ENCODE assay signal across 24 cellular contexts in genomic region chr13:76647550-76647949, GRCh38.
"Had no signal": no experiment of that assay in that cellular context is flagged by ENCODE, and none has a peak within 500 bp of the region (broad histone marks: within the 10 kb centered on the region; RNA-seq: fewer than 3 reads in every experiment).

No MANE protein-coding gene starts in this region.

- H3K36me3 ChIP-seq: esophagus squamous epithelium, gastroesophageal sphincter, heart right ventricle, neutrophil, right atrium auricular region, transverse colon, vagina had no signal

- ATAC-seq: activated CD8-positive, alpha-beta T cell treated with anti-CD3 and anti-CD28 coated beads for 36 hours; activated T-cell treated with anti-CD3 and anti-CD28 coated beads, Interleukin-2, amount 50 U/mL, for 4 hours; gastroesophageal sphincter; heart right ventricle; left cardiac atrium; natural killer cell; T-helper 17 cell; WTC11 had no signal

- DNase-seq: activated CD4-positive, alpha-beta T cell treated with anti-CD3 and anti-CD28 coated beads for 4 hours; activated CD8-positive, alpha-beta T cell treated with anti-CD3 and anti-CD28 coated beads for 36 hours; activated effector memory CD4-positive, alpha-beta T cell treated with Interleukin-2 at 50 U/mL for 16 hours; activated T-cell treated with anti-CD3 and anti-CD28 coated beads, Interleukin-2, amount 50 U/mL, for 4 hours; amygdala; effector CD4-positive, alpha-beta T cell; esophagus squamous epithelium; heart right ventricle; left cardiac atrium; natural killer cell; stimulated activated CD4-positive, alpha-beta T cell treated with anti-CD3 and anti-CD28 coated beads, Interleukin-4, amount 100 ng/mL, for 4 hours; stimulated activated CD8-positive, alpha-beta memory T cell treated with anti-CD3 and anti-CD28 coated beads, Interleukin-4, amount 100 ng/mL, for 48 hours; stimulated activated naive CD4-positive, alpha-beta T cell treated with Interleukin-2 at 50 U/mL for 16 hours; substantia nigra; T-helper 17 cell; transverse colon had no signal

- H3K9me3 ChIP-seq: esophagus squamous epithelium, gastroesophageal sphincter, heart right ventricle, neutrophil, right atrium auricular region, transverse colon, vagina had no signal

- H3K27ac ChIP-seq: coronary artery, esophagus squamous epithelium, gastroesophageal sphincter, heart right ventricle, neutrophil, right atrium auricular region, skin epidermis, transverse colon, vagina had no signal

- H3K4me1 ChIP-seq: esophagus squamous epithelium, heart right ventricle, right atrium auricular region, transverse colon, vagina had no signal

- H3K4me3 ChIP-seq: coronary artery, esophagus squamous epithelium, gastroesophageal sphincter, heart right ventricle, lung, right atrium auricular region, skin epidermis, transverse colon, vagina had no signal

- H3K27me3 ChIP-seq: esophagus squamous epithelium, gastroesophageal sphincter, heart right ventricle, neutrophil, right atrium auricular region, transverse colon, vagina had no signal
